Comparison of ENCODE assay signal across 9 cellular contexts in the genomic region with DNA sequence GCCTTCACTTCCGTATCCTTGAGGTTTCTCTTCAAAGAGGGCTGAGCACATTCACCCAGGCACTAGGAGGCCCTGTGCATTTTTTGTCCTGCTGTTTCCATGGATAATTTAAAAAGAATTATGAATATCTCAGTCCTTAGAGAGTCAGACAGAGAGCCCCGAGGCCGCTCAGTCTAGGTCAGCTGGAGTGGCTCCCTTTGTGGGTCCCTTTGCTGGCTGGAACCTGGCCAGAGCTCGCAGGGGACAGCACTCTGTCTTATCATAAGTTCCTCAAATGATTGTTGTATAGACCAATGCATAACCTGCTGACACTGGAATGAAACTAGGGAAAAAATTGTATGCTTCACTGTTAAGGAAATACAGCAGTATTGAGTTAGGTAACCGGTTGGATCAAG. TPM values are rescaled to one million over a fixed set of nuclear protein-coding genes. Genes with fewer than 3 reads are reported as not detected.
"Had no signal": no experiment of that assay in that cellular context is flagged by ENCODE, and none has a peak within 500 bp of the region (broad histone marks: within the 10 kb centered on the region; RNA-seq: fewer than 3 reads in every experiment).

No MANE protein-coding gene starts in this region.

RNA-seq across cellular contexts. Expression of gene UNC93A, which starts 10.7 kb away (rescaled TPM):
- total RNA-seq: activated CD8-positive, alpha-beta T cell treated with anti-CD3 and anti-CD28 coated beads for 36 hours; activated naive CD8-positive, alpha-beta T cell treated with anti-CD3 and anti-CD28 coated beads for 36 hours; activated T-cell treated with anti-CD3 and anti-CD28 coated beads, Interleukin-2, amount 50 U/mL, for 72 hours; activated T-helper 2 cell treated with anti-CD3 and anti-CD28 coated beads, Interferon-gamma antibody, Interleukin-2, Interleukin-4, amounts not matched to agents 10 μg/mL and 5 μg/mL and 100 μg/mL, durations not matched to agents 14 hours and 24 hours and 36 hours; cardiac septum; K562; PC-9; T-helper 17 cell had no signal
- polyA plus RNA-seq: adipose tissue, K562 had no signal

RNA-seq across cellular contexts. Expression of gene TTLL2, which starts 44.4 kb away (rescaled TPM):
- total RNA-seq: activated CD8-positive, alpha-beta T cell treated with anti-CD3 and anti-CD28 coated beads for 36 hours; activated naive CD8-positive, alpha-beta T cell treated with anti-CD3 and anti-CD28 coated beads for 36 hours; activated T-cell treated with anti-CD3 and anti-CD28 coated beads, Interleukin-2, amount 50 U/mL, for 72 hours; activated T-helper 2 cell treated with anti-CD3 and anti-CD28 coated beads, Interferon-gamma antibody, Interleukin-2, Interleukin-4, amounts not matched to agents 10 μg/mL and 5 μg/mL and 100 μg/mL, durations not matched to agents 14 hours and 24 hours and 36 hours; cardiac septum; K562; PC-9; T-helper 17 cell had no signal
- polyA plus RNA-seq: adipose tissue, K562 had no signal
